In the genomic region with DNA sequence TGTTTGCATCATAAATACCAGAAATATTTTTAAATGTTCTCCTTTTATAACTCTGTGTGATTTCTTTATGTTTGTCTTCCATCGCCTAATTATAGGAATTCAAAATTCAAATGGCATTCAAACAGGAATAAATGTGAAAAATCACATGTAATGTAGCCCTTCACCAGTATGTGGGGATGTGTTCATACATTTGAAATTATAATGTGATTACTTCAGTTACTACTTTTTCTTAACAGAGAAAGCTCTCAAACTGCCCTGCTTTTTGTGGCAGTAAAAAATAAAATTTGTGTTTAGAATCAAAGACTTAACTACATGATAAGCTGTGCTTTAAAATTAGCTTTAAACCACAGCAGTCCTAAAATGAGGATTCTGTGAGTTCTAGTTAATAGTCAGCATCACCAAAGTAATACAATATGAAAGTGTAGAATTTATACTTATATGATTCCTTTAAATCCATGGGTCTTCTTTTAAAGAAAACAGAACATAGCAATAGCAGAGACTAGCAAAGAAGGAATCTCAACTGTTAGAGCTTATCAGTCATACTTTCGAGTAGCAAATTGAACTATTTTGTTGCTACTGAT, we compare ENCODE assay signal across 12 cellular contexts. TPM values are rescaled to one million over a fixed set of nuclear protein-coding genes. Genes with fewer than 3 reads are reported as not detected.
DNase-seq lines count a peak whose midpoint lies in the region; ATAC-seq, FAIRE-seq and TF ChIP-seq lines count a peak whose summit lies in the region.
"Had no signal": no experiment of that assay in that cellular context is flagged by ENCODE, and none has a peak within 500 bp of the region (broad histone marks: within the 10 kb centered on the region; RNA-seq: fewer than 3 reads in every experiment).

No MANE protein-coding gene starts in this region.

- H3F3A ChIP-seq in smooth muscle cell (ENCODE audit: low read depth), result no peaks in the 10 kb centered on the region

- no peaks in the 10 kb centered on the region for H4K20me1 ChIP-seq in smooth muscle cell (ENCODE audit: low read depth)
- H4K20me1 ChIP-seq: BLaER1 had no signal

- H3K9me3 ChIP-seq in smooth muscle cell (replicated peaks; ENCODE audit: low read depth), result no peaks in the 10 kb centered on the region
- H3K9me3 ChIP-seq: BLaER1, suprapubic skin had no signal

- no peak for ATAC-seq in GM19023 (IDR thresholded peaks at IDR 0.05; ENCODE audit: unreplicated experiment)
- ATAC-seq in HG03095 (IDR thresholded peaks at IDR 0.05; ENCODE audit: unreplicated experiment), result no peak

- no peaks in the 10 kb centered on the region for H3K27me3 ChIP-seq in smooth muscle cell (ENCODE audit: low read depth)
- H3K27me3 ChIP-seq: BLaER1, suprapubic skin had no signal

- FAIRE-seq in RCC 7860 (lab: Jason Lieb, UNC) (peak; percentile 88), GM12892 (lab: Jason Lieb, UNC) (no peak)

- H3K4me1 ChIP-seq in smooth muscle cell (ENCODE audit: low read depth), result no peaks in the 10 kb centered on the region
- H3K4me1 ChIP-seq: suprapubic skin had no signal

- 78% methylated on average over 2 of the region's 2 CpGs for WGBS in smooth muscle cell (ENCODE audit: low lambda C conversion rate)

- H3K36me3 ChIP-seq in smooth muscle cell (ENCODE audit: low read depth), result no peaks in the 10 kb centered on the region
- H3K36me3 ChIP-seq: BLaER1, suprapubic skin had no signal

- no peaks in the 10 kb centered on the region for H3K79me2 ChIP-seq in smooth muscle cell (ENCODE audit: low read depth)

- TF ChIP-seq POLR2A in GM12892 (IDR thresholded peaks at IDR 0.05; ENCODE audit: low read depth, low read length), result no peak

- no peak overlapping the region for H3K9ac ChIP-seq in smooth muscle cell (ENCODE audit: low read depth)
- H3K9ac ChIP-seq: BLaER1 had no signal

- DNase-seq in DMS 273 (lab: John Stamatoyannopoulos, UW; ENCODE audit: unreplicated experiment), result peak; percentile 22
- DNase-seq in DMS 273 treated with DMSO at 0.1 percent for 48 hours (lab: John Stamatoyannopoulos, UW), result no peak
- peak; percentile 49 for DNase-seq in RCC 7860 (ENCODE audit: low spot score)
- DNase-seq in fibroblast of mammary gland (ENCODE audit: low read depth), result peak; percentile 73
- DNase-seq in smooth muscle cell (lab: John Stamatoyannopoulos, UW; ENCODE audit: unreplicated experiment), result no peak
- DNase-seq in GM12892 (ENCODE audit: insufficient read length), result no peak
- DNase-seq: activated CD4-positive, CD25-positive, alpha-beta regulatory T cell; effector CD8-positive, alpha-beta T cell had no signal

- H3K4me2 ChIP-seq in smooth muscle cell, result no peak overlapping the region
- H3K4me2 ChIP-seq: BLaER1 had no signal

- H2AFZ ChIP-seq in smooth muscle cell (ENCODE audit: low read depth), result peak overlapping the region; percentile 62

- no peak overlapping the region for H3K27ac ChIP-seq in smooth muscle cell (ENCODE audit: low read depth)
- H3K27ac ChIP-seq: BLaER1, suprapubic skin had no signal

- peak; percentile 68 for TF ChIP-seq CTCF in fibroblast of mammary gland (conservative IDR thresholded peaks at IDR 0.05; ENCODE audit: control insufficient read depth, insufficient read depth, low read depth, low read length)
- TF ChIP-seq CTCF in smooth muscle cell (IDR thresholded peaks at IDR 0.05; ENCODE audit: borderline replicate concordance, insufficient read depth, poor library complexity, severe bottlenecking), result peak; percentile 45

- H3K4me3 ChIP-seq in fibroblast of mammary gland (ENCODE audit: control insufficient read depth, low read depth, low read length) (no peak overlapping the region), smooth muscle cell (no peak overlapping the region)
- H3K4me3 ChIP-seq: BLaER1, suprapubic skin had no signal

RNA-seq across cellular contexts. Expression of a gene that starts 7.8 kb away (rescaled TPM):
- 41.2 and 54.3 TPM in 2 replicates for total RNA-seq in smooth muscle cell
- 19.5 and 20.5 TPM in 2 replicates for polyA plus RNA-seq in smooth muscle cell
- polyA plus RNA-seq in GM12892 (2012; ENCODE audit: missing spikeins), result 32.3 TPM

RNA-seq across cellular contexts. Expression of a gene that starts 26.4 kb away (rescaled TPM):
- total RNA-seq in smooth muscle cell, result 0.13 TPM in 1 of 2 replicates, not detected in the other
- 0.03 TPM in 1 of 2 replicates, not detected in the other for polyA plus RNA-seq in smooth muscle cell
- polyA plus RNA-seq in GM12892 (2012; ENCODE audit: missing spikeins), result 0.08 TPM

Comparison
In these comparisons a context has a peak if more than half of its experiments do, and no peak if none do; other contexts are left out.
1. DNase-seq: peak in DMS 273 (single experiment), RCC 7860 (single experiment) and fibroblast of mammary gland (single experiment); none in DMS 273 treated with DMSO at 0.1 percent for 48 hours (single experiment), smooth muscle cell (single experiment) and GM12892 (single experiment).